Comparison of ENCODE assay signal across 1 cellular context in the genomic region with DNA sequence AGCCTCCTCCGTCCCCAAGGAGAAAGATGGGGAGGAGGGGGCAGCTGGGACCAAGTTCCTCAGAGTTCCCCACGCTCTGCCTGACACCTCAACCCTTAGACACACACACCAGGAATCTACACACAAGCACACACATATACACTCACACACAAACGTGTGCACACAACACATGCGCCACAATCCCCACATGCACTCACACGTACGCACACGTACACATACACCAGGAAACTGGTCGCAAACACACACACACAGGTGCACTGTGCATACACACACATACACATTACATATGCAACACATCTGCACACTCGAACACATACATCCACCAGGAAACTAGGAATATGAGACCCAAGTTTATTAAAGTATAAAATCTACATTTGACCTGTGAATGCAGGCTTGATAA.
A peak's percentile ranks its signal among the peaks of the same experiment; 100 is the strongest.
TF ChIP-seq lines count a peak whose summit lies in the region.

No MANE protein-coding gene starts in this region.

TF ChIP-seq in K562, 482 proteins besides CTCF, POLR2A, EP300 and RAD21:
- TF ChIP-seq ARNT (IDR thresholded peaks at IDR 0.05) (peak in 1 of 2 experiments; percentile 46; a peak in 1 of 4 replicates), NFE2L1 (tag; IDR thresholded peaks at IDR 0.05; ENCODE audit: borderline replicate concordance, low read depth) (no peak), POLR3G (IDR thresholded peaks at IDR 0.05; ENCODE audit: extremely low read depth, insufficient read length, insufficient replicate concordance) (no peak), SAFB2 (IDR thresholded peaks at IDR 0.05; ENCODE audit: borderline replicate concordance, low read depth, low read length, severe bottlenecking) (no peak), HDGF (IDR thresholded peaks at IDR 0.05) (peak; percentile 81; the same call in 1 of the 2 replicates), ARHGAP35 (IDR thresholded peaks at IDR 0.05; ENCODE audit: partially characterized antibody) (peak; percentile 22), SMARCA5 (IDR thresholded peaks at IDR 0.05) (peak; percentile 63; the same call in 1 of the 2 replicates), L3MBTL2 (IDR thresholded peaks at IDR 0.05) (no peak), COPS2 (conservative IDR thresholded peaks at IDR 0.05) (no peak), ZNF384 (IDR thresholded peaks at IDR 0.05; ENCODE audit: low read depth, low read length) (no peak), FOXA3 (CRISPR knock-in tag; conservative IDR thresholded peaks at IDR 0.05 in 1 of 2, IDR thresholded peaks at IDR 0.05 in 1 of 2) (0 out of 4 replicates have a peak, but pooled peaks of 1 of the 2 experiments have one; percentile 17)
- TF ChIP-seq, protein P1, sequence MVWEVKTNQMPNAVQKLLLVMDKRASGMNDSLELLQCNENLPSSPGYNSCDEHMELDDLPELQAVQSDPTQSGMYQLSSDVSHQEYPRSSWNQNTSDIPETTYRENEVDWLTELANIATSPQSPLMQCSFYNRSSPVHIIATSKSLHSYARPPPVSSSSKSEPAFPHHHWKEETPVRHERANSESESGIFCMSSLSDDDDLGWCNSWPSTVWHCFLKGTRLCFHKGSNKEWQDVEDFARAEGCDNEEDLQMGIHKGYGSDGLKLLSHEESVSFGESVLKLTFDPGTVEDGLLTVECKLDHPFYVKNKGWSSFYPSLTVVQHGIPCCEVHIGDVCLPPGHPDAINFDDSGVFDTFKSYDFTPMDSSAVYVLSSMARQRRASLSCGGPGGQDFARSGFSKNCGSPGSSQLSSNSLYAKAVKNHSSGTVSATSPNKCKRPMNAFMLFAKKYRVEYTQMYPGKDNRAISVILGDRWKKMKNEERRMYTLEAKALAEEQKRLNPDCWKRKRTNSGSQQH (CRISPR knock-in tag; IDR thresholded peaks at IDR 0.05): 0 out of 2 replicates have a peak, but pooled peaks have one; percentile 37
